ENCODE assay signal across 17 cellular contexts in genomic region chr16:21023509-21024202, GRCh38.
DNase-seq lines count a peak whose midpoint lies in the region; ATAC-seq and TF ChIP-seq lines count a peak whose summit lies in the region.
"Had no signal": no experiment of that assay in that cellular context is flagged by ENCODE, and none has a peak within 500 bp of the region (broad histone marks: within the 10 kb centered on the region; RNA-seq: fewer than 3 reads in every experiment).

No MANE protein-coding gene starts in this region.

- no peak overlapping the region for H2BK15ac ChIP-seq in mesendoderm (replicated peaks; ENCODE audit: low read depth)

- H3K18ac ChIP-seq in mesendoderm (ENCODE audit: low read length): no peak overlapping the region

- TF ChIP-seq POLR2A in tibial nerve (IDR thresholded peaks at IDR 0.05): no peak

- no peaks in the 10 kb centered on the region for H3K9me3 ChIP-seq in T-helper 17 cell (ENCODE audit: control insufficient read depth, low read length, poor library complexity, severe bottlenecking)
- H3K9me3 ChIP-seq in tibial nerve: no peaks in the 10 kb centered on the region
- H3K9me3 ChIP-seq: BLaER1, body of pancreas had no signal

- intact Hi-C loops in MCF 10A (cut with micrococcal nuclease) (no loop called here), dorsolateral prefrontal cortex (cut with DNase I) (no loop called here)

- H4K5ac ChIP-seq in mesendoderm (ENCODE audit: low read length): no peak overlapping the region

- H3K56ac ChIP-seq in mesendoderm (ENCODE audit: low read length): no peak overlapping the region

- no peak overlapping the region for H2AK5ac ChIP-seq in mesendoderm (ENCODE audit: low read length)

- CTCF ChIA-PET in MCF 10A (lab: Yijun Ruan, JAX): interaction anchor here (0.9 kb wide), 1 partner anchor 67 kb away, joined by 3 read pairs; no protein-coding TSS in a partner anchor

- peaks cover 6% of the 10 kb centered on the region for H3K4me1 Mint-ChIP-seq in T-helper 17 cell
- peaks cover 5 to 6% of the 10 kb centered on the region in 2 donors for H3K4me1 Mint-ChIP-seq in effector memory CD8-positive, alpha-beta T cell (ENCODE audit: low read depth in 2 of 2)
- H3K4me1 Mint-ChIP-seq in MCF 10A (ENCODE audit: insufficient read depth, unreplicated experiment): no peaks in the 10 kb centered on the region

- TF ChIP-seq CTCF in HL-60 (IDR thresholded peaks at IDR 0.05; ENCODE audit: insufficient read depth, low read length) (no peak), tibial nerve (IDR thresholded peaks at IDR 0.05) (no peak), MCF 10A (IDR thresholded peaks at IDR 0.05; ENCODE audit: unreplicated experiment) (no peak), dorsolateral prefrontal cortex (IDR thresholded peaks at IDR 0.05 in 54 of 56, conservative IDR thresholded peaks at IDR 0.05 in 2 of 56; ENCODE audit: low read depth in 1 of 56, partially characterized antibody in 56 of 56) (no peak)

- H3K4me3 ChIP-seq in HL-60 (replicated peaks; ENCODE audit: insufficient read depth, low read length): no peak overlapping the region
- no peak overlapping the region for H3K4me3 ChIP-seq in mesendoderm (ENCODE audit: low read length)
- no peak overlapping the region for H3K4me3 ChIP-seq in tibial nerve
- H3K4me3 ChIP-seq in dorsolateral prefrontal cortex: no peak overlapping the region
- H3K4me3 ChIP-seq: BLaER1, body of pancreas, smooth muscle cell had no signal

- no peak overlapping the region for H4K8ac ChIP-seq in mesendoderm (ENCODE audit: low read depth, low read length)

- H3K4me3 Mint-ChIP-seq in T-helper 17 cell: peak overlapping the region; percentile 39
- H3K4me3 Mint-ChIP-seq in effector memory CD8-positive, alpha-beta T cell: peak overlapping the region in 1 of 2 donors; percentile 22
- no peak overlapping the region for H3K4me3 Mint-ChIP-seq in MCF 10A (ENCODE audit: unreplicated experiment)
- H3K4me3 Mint-ChIP-seq: type B pancreatic cell had no signal

- H3K36me3 Mint-ChIP-seq in T-helper 17 cell (ENCODE audit: low read depth) (no peaks in the 10 kb centered on the region), MCF 10A (ENCODE audit: insufficient read depth, unreplicated experiment) (no peaks in the 10 kb centered on the region)
- H3K36me3 Mint-ChIP-seq in effector memory CD8-positive, alpha-beta T cell (ENCODE audit: insufficient read depth): peaks cover 3% of the 10 kb centered on the region
- H3K36me3 Mint-ChIP-seq: type B pancreatic cell had no signal

- H3K23ac ChIP-seq in mesendoderm (ENCODE audit: low read length): no peak overlapping the region

- H3K36me3 ChIP-seq in mesendoderm (ENCODE audit: control insufficient read depth, insufficient read depth, low read length): no peaks in the 10 kb centered on the region
- no peaks in the 10 kb centered on the region for H3K36me3 ChIP-seq in tibial nerve
- H3K36me3 ChIP-seq: BLaER1 had no signal

- no peak overlapping the region for H2BK5ac ChIP-seq in mesendoderm (ENCODE audit: low read length)

- no peak overlapping the region for H3K4ac ChIP-seq in mesendoderm (ENCODE audit: low read depth, low read length)

- POLR2A ChIA-PET in MCF 10A (lab: Yijun Ruan, JAX): no interaction called here

- BruUV-seq in MCF 10A (replicated peaks; lab: Mats Ljungman, UMichigan): no TSS peak

- H3K27ac ChIP-seq in HL-60 (replicated peaks) (no peak overlapping the region), mesendoderm (ENCODE audit: low read depth, low read length) (no peak overlapping the region), tibial nerve (no peak overlapping the region), dorsolateral prefrontal cortex (no peak overlapping the region)
- H3K27ac ChIP-seq: BLaER1, body of pancreas had no signal

- H3K27ac Mint-ChIP-seq in T-helper 17 cell (peak overlapping the region; percentile 59), MCF 10A (ENCODE audit: low read depth, unreplicated experiment) (no peak overlapping the region)
- H3K27ac Mint-ChIP-seq in effector memory CD8-positive, alpha-beta T cell: peak overlapping the region in 1 of 2 donors; percentile 72
- H3K27ac Mint-ChIP-seq: type B pancreatic cell had no signal

- ATAC-seq in T-helper 17 cell: peak; percentile 69
- peak; percentile 56 for ATAC-seq in effector memory CD8-positive, alpha-beta T cell (replicated peaks)
- ATAC-seq: body of pancreas had no signal

- no peak overlapping the region for H3K4me2 ChIP-seq in mesendoderm (ENCODE audit: low read length)
- H3K4me2 ChIP-seq: BLaER1, smooth muscle cell had no signal

- H3K9ac ChIP-seq in mesendoderm (ENCODE audit: low read length): no peak overlapping the region
- H3K9ac ChIP-seq: BLaER1 had no signal

- H3K27me3 ChIP-seq in HL-60 (ENCODE audit: insufficient read depth, poor library complexity, severe bottlenecking) (no peaks in the 10 kb centered on the region), mesendoderm (ENCODE audit: insufficient read depth, low read length, poor library complexity) (no peaks in the 10 kb centered on the region), tibial nerve (no peaks in the 10 kb centered on the region), dorsolateral prefrontal cortex (no peaks in the 10 kb centered on the region)
- H3K27me3 ChIP-seq: BLaER1, body of pancreas had no signal

- H3K79me2 ChIP-seq in mesendoderm (ENCODE audit: control insufficient read depth, insufficient read depth, low read length): no peaks in the 10 kb centered on the region

- no peaks in the 10 kb centered on the region for H3K79me1 ChIP-seq in mesendoderm (ENCODE audit: low read length)

- no CpG with 5 or more reads among the region's 9 CpGs for WGBS in mesendoderm (ENCODE audit: extremely low coverage, insufficient coverage, low lambda C conversion rate)
- 77 to 79% methylated on average over 9 of the region's 9 CpGs for WGBS in tibial nerve, 2 donors

- no peaks in the 10 kb centered on the region for H3K9me3 Mint-ChIP-seq in effector memory CD8-positive, alpha-beta T cell
- H3K9me3 Mint-ChIP-seq in MCF 10A (ENCODE audit: unreplicated experiment): no peaks in the 10 kb centered on the region
- H3K9me3 Mint-ChIP-seq: type B pancreatic cell had no signal

- H2BK120ac ChIP-seq in mesendoderm (ENCODE audit: low read depth, low read length): no peak overlapping the region

- H3K27me3 Mint-ChIP-seq in T-helper 17 cell (peaks cover 22% of the 10 kb centered on the region), MCF 10A (ENCODE audit: insufficient read depth, unreplicated experiment) (no peaks in the 10 kb centered on the region)
- peaks cover 0 to 26% of the 10 kb centered on the region in 2 donors for H3K27me3 Mint-ChIP-seq in effector memory CD8-positive, alpha-beta T cell
- H3K27me3 Mint-ChIP-seq: type B pancreatic cell had no signal

- H3K4me1 ChIP-seq in mesendoderm (ENCODE audit: control insufficient read depth, low read depth, low read length) (no peaks in the 10 kb centered on the region), tibial nerve (no peaks in the 10 kb centered on the region)
- H3K4me1 ChIP-seq: BLaER1, body of pancreas had no signal

- no peak for TF ChIP-seq EP300 in tibial nerve (IDR thresholded peaks at IDR 0.05)

- peak; percentile 6 to 7 for DNase-seq in HL-60 (ENCODE audit: low read depth in 1 of 2, low spot score in 1 of 2)
- peak in 1 of 3 donors; percentile 6 for DNase-seq in T-helper 17 cell
- DNase-seq in effector memory CD8-positive, alpha-beta T cell: no peak
- DNase-seq in mesendoderm: peak; percentile 6
- DNase-seq in tibial nerve (ENCODE audit: low spot score in 2 of 2): no peak
- no peak for DNase-seq in MCF 10A (ENCODE audit: unreplicated experiment)
- no peak for DNase-seq in dorsolateral prefrontal cortex
- DNase-seq: activated gamma-delta T cell treated with Interleukin-2 at 50 U/mL for 16 hours, body of pancreas, DMS53, H7, MV-4-11, NCI-H2029, NCI-H510A had no signal

Comparison
In these comparisons a context has a peak if more than half of its experiments do, and no peak if none do; other contexts are left out.
1. DNase-seq: peak in HL-60 (2 of 2) and mesendoderm (single experiment); none in effector memory CD8-positive, alpha-beta T cell (0 of 3), tibial nerve (0 of 2), MCF 10A (single experiment) and dorsolateral prefrontal cortex (0 of 10).